1 cellular context compared by ENCODE assay signal in the genomic region with DNA sequence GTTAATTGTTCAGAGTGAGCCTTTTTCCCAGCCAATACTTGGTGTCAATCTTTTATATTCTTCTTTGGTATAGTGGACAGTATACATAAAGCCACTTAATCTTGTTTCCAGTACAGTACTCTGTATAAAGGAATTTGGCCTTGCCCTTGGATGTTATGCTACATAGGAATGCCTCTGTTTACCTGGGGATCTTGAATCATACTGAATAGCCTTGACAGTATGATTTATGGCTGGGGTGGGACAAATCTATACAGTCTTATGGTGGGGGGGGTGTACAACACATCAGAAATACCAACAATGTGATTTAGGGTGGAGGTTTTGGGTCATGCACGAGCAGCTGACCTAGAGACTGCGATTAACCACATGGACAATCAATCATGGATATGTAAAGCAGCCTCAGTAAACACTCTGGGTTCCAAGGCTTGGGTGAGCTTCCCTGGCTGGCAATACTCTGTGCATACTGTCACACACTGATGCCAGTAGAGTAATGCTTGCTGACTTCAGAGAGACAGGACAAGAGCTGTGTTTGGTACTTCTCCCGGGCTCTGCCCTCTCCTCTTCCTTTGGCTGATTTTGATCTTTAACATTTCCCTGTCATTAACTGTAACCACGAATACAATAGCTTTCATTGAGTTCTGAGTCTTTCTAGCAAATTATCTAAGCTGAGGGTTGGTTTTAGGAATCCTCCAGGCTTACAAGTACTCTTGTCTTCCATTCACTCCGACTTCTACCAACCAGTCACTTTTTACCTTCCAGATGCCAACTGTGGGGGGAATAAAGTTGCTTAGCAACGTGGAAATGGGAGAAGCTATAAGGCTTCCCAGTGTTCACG.
A peak's percentile ranks its signal among the peaks of the same experiment; 100 is the strongest.
TF ChIP-seq lines count a peak whose summit lies in the region.

No MANE protein-coding gene starts in this region.

TF ChIP-seq in IMR-90, 13 proteins besides CTCF, POLR2A, EP300 and RAD21:
- no peak for TF ChIP-seq SMC3 (IDR thresholded peaks at IDR 0.05; ENCODE audit: low read depth, low read length)
- no peak for TF ChIP-seq RFX5 (IDR thresholded peaks at IDR 0.05; ENCODE audit: low read depth, low read length)
- no peak for TF ChIP-seq FOS (IDR thresholded peaks at IDR 0.05; ENCODE audit: low read depth, low read length)
- TF ChIP-seq NFE2L2 (IDR thresholded peaks at IDR 0.05; ENCODE audit: low read depth, low read length), result no peak
- TF ChIP-seq BHLHE40 (IDR thresholded peaks at IDR 0.05; ENCODE audit: low read depth, low read length), result peak; percentile 8; the same call in 1 of the 2 replicates
- TF ChIP-seq MAFK (IDR thresholded peaks at IDR 0.05; ENCODE audit: low read depth, low read length), result no peak
- TF ChIP-seq, protein P1, sequence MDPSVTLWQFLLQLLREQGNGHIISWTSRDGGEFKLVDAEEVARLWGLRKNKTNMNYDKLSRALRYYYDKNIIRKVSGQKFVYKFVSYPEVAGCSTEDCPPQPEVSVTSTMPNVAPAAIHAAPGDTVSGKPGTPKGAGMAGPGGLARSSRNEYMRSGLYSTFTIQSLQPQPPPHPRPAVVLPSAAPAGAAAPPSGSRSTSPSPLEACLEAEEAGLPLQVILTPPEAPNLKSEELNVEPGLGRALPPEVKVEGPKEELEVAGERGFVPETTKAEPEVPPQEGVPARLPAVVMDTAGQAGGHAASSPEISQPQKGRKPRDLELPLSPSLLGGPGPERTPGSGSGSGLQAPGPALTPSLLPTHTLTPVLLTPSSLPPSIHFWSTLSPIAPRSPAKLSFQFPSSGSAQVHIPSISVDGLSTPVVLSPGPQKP (IDR thresholded peaks at IDR 0.05; ENCODE audit: borderline replicate concordance, low read depth, low read length), result no peak
